Comparison of ENCODE assay signal across 28 cellular contexts in the genomic region with DNA sequence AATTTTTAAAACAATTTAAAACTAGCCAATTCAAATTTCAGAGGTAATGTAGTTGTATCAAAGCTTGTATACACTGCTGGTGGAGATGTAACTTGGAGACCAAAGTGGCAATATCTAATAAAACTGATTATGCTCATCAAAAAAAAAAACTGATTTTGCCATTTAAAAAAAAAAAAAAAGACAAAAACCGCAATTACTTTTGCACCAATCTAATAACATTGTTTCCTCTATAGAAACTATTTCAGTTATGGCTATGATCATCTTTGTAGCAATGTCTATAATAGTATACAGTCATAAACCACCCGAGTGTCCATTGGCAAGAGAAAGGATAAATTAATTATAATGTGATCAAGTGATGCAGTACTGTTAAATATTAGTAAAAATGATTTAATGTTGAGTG.
"Had no signal": no experiment of that assay in that cellular context is flagged by ENCODE, and none has a peak within 500 bp of the region (broad histone marks: within the 10 kb centered on the region; RNA-seq: fewer than 3 reads in every experiment).

No MANE protein-coding gene starts in this region.

- H3K4me3 ChIP-seq: colonic mucosa, coronary artery, dorsolateral prefrontal cortex, esophagus muscularis mucosa, esophagus squamous epithelium, gastrocnemius medialis, gastroesophageal sphincter, heart left ventricle, heart right ventricle had no signal

- H3K4me1 ChIP-seq: colonic mucosa, esophagus squamous epithelium, foreskin keratinocyte, gastrocnemius medialis had no signal

- H3K27me3 ChIP-seq: colonic mucosa, dorsolateral prefrontal cortex, esophagus muscularis mucosa, esophagus squamous epithelium, foreskin keratinocyte, gastrocnemius medialis, gastroesophageal sphincter, heart left ventricle, heart right ventricle had no signal

- H3K27ac ChIP-seq: colonic mucosa, coronary artery, dorsolateral prefrontal cortex, epithelial cell of prostate, esophagus muscularis mucosa, esophagus squamous epithelium, foreskin keratinocyte, gastrocnemius medialis, gastroesophageal sphincter, heart left ventricle, heart right ventricle had no signal

- ATAC-seq: effector memory CD8-positive, alpha-beta T cell; esophagus mucosa; foreskin keratinocyte; gastrocnemius medialis; gastroesophageal sphincter; heart left ventricle; heart right ventricle had no signal

- DNase-seq: colonic mucosa; cortex of kidney; dermis blood vessel endothelial cell; dorsolateral prefrontal cortex; effector CD4-positive, alpha-beta T cell; effector CD8-positive, alpha-beta T cell; effector memory CD4-positive, alpha-beta T cell; effector memory CD8-positive, alpha-beta T cell; endodermal cell; erythroblast; esophagus squamous epithelium; foreskin fibroblast; foreskin keratinocyte; foreskin melanocyte; gastrocnemius medialis; glutamatergic neuron; head of caudate nucleus; heart left ventricle; heart right ventricle had no signal

- H3K36me3 ChIP-seq: colonic mucosa, esophagus muscularis mucosa, esophagus squamous epithelium, gastrocnemius medialis, gastroesophageal sphincter, heart left ventricle, heart right ventricle had no signal

- H3K9me3 ChIP-seq: colonic mucosa, esophagus muscularis mucosa, esophagus squamous epithelium, gastrocnemius medialis, gastroesophageal sphincter, heart left ventricle, heart right ventricle had no signal

- FAIRE-seq: colon, endometrium, endothelial cell of umbilical vein, frontal cortex had no signal
